ENCODE assay signal across 8 cellular contexts in the genomic region with DNA sequence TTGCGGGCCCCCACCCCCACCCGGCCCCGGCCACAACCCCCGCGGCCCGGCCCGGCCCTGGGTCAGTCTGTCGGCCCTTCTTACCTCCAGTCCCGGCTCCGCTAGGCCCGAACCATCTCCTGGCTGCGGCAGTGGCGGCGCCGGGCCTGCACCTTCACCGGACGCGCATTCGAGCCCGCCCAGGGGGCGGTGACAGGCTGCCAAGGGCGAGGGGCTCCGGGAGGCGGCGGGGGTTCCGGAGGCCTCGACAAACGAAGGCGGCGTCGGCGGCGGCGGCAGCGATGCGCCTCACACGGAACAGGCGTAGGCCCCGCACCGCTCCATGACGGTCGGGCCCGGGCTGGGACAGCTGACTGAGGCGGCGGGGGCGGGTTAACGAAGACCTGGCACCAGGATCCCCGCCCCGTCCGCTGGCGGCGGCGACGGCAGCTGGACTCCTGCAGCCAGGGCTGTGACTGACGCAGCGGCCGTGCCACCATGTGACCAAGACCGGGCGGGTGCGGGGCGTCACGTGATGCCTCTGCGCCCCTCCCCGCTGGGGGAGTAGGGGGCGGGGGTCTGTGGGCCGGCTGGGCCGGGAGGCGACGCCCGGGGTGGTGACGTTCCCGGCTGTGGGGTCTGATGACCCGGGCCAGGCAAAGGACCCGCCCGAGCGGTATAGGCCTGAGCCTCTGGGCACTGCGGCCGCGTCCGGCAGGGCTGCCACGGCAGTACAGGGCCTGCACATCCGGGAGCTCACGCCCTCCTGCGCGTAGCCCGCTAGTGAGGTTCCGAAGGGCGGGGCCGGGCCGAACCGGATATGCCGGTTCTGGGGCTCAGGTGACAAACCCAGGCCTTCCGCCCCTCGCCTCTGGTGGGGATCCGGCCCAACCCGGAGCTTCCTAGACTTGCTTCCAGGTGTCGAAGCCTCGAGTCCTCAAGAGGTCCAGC. TPM values are rescaled to one million over a fixed set of nuclear protein-coding genes. Genes with fewer than 3 reads are reported as not detected.
DNase-seq lines count a peak whose midpoint lies in the region; ATAC-seq and TF ChIP-seq lines count a peak whose summit lies in the region.

A gene with protein sequence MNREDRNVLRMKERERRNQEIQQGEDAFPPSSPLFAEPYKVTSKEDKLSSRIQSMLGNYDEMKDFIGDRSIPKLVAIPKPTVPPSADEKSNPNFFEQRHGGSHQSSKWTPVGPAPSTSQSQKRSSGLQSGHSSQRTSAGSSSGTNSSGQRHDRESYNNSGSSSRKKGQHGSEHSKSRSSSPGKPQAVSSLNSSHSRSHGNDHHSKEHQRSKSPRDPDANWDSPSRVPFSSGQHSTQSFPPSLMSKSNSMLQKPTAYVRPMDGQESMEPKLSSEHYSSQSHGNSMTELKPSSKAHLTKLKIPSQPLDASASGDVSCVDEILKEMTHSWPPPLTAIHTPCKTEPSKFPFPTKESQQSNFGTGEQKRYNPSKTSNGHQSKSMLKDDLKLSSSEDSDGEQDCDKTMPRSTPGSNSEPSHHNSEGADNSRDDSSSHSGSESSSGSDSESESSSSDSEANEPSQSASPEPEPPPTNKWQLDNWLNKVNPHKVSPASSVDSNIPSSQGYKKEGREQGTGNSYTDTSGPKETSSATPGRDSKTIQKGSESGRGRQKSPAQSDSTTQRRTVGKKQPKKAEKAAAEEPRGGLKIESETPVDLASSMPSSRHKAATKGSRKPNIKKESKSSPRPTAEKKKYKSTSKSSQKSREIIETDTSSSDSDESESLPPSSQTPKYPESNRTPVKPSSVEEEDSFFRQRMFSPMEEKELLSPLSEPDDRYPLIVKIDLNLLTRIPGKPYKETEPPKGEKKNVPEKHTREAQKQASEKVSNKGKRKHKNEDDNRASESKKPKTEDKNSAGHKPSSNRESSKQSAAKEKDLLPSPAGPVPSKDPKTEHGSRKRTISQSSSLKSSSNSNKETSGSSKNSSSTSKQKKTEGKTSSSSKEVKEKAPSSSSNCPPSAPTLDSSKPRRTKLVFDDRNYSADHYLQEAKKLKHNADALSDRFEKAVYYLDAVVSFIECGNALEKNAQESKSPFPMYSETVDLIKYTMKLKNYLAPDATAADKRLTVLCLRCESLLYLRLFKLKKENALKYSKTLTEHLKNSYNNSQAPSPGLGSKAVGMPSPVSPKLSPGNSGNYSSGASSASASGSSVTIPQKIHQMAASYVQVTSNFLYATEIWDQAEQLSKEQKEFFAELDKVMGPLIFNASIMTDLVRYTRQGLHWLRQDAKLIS (minus strand): TSS at position 460 of the 930 bp plus-strand sequence. CDS start 26,445 bp downstream, outside the sequence.

- peak; percentile 96 for DNase-seq in RWPE1 (ENCODE audit: low spot score)
- DNase-seq in activated effector memory CD4-positive, alpha-beta T cell treated with Interleukin-2 at 50 U/mL for 16 hours, result peak; percentile 82
- DNase-seq in fibroblast of the aortic adventitia (ENCODE audit: low read depth), result peak; percentile 94
- peak; percentile 93 for DNase-seq in nephron progenitor cell
- peak; percentile 89 to 93 for DNase-seq in stimulated activated naive CD8-positive, alpha-beta T cell treated with anti-CD3 and anti-CD28 coated beads, Interleukin-15, amount 100 ng/mL, for 72 hours

- H3K9me2 ChIP-seq in DOHH2 (replicated peaks; ENCODE audit: control insufficient read depth, low read length), result no peaks in the 10 kb centered on the region

- peak within 1 kb of the TSS; percentile 98 for H3K4me3 Mint-ChIP-seq in nephron progenitor cell
- peak within 1 kb of the TSS; percentile 86 to 98 for H3K4me3 Mint-ChIP-seq in stimulated activated naive CD8-positive, alpha-beta T cell treated with anti-CD3 and anti-CD28 coated beads, Interleukin-15, amount 100 ng/mL, for 72 hours

- H3K79me2 ChIP-seq in DOHH2 (ENCODE audit: control insufficient read depth, low read length), result peaks cover 48% of the 10 kb centered on the region

- H3K27me3 Mint-ChIP-seq in nephron progenitor cell (ENCODE audit: low read depth, poor library complexity), result peaks cover 5% of the 10 kb centered on the region
- no peaks in the 10 kb centered on the region for H3K27me3 Mint-ChIP-seq in stimulated activated naive CD8-positive, alpha-beta T cell treated with anti-CD3 and anti-CD28 coated beads, Interleukin-15, amount 100 ng/mL, for 72 hours

- ATAC-seq in GM21786 (IDR thresholded peaks at IDR 0.05; ENCODE audit: unreplicated experiment), result peak; percentile 89
- peak; percentile 95 for ATAC-seq in stimulated activated naive CD8-positive, alpha-beta T cell treated with anti-CD3 and anti-CD28 coated beads, Interleukin-15, amount 100 ng/mL, for 72 hours

- H3K4me1 Mint-ChIP-seq in nephron progenitor cell, result peaks cover 28% of the 10 kb centered on the region
- H3K4me1 Mint-ChIP-seq in stimulated activated naive CD8-positive, alpha-beta T cell treated with anti-CD3 and anti-CD28 coated beads, Interleukin-15, amount 100 ng/mL, for 72 hours, result peaks cover 36% of the 10 kb centered on the region

- H3K36me3 ChIP-seq in DOHH2 (ENCODE audit: control insufficient read depth, low read length), result peaks cover 18% of the 10 kb centered on the region
- peaks cover 9% of the 10 kb centered on the region for H3K36me3 ChIP-seq in KOPT-K1 (ENCODE audit: insufficient read depth, low read length)

- peaks cover 16% of the 10 kb centered on the region; the same call in 1 of the 2 replicates for H4K20me1 ChIP-seq in DOHH2 (ENCODE audit: control insufficient read depth, insufficient read depth, low read depth, low read length)

- no peaks in the 10 kb centered on the region for H3K27me3 ChIP-seq in DOHH2 (ENCODE audit: control insufficient read depth, low read length)

- H3K4me1 ChIP-seq in DOHH2 (ENCODE audit: control insufficient read depth, low read length), result peaks cover 29% of the 10 kb centered on the region

- no peaks in the 10 kb centered on the region for H3K9me3 ChIP-seq in DOHH2 (ENCODE audit: control insufficient read depth, insufficient read depth, low read length)
- no peaks in the 10 kb centered on the region for H3K9me3 ChIP-seq in KOPT-K1 (ENCODE audit: insufficient read depth, low read length, poor library complexity, severe bottlenecking)

- H3K27ac ChIP-seq in DOHH2 (ENCODE audit: low read depth, low read length) (peak within 1 kb of the TSS; percentile 47), KOPT-K1 (ENCODE audit: low read depth, low read length, poor library complexity, severe bottlenecking) (peak within 1 kb of the TSS; percentile 65), RWPE1 (peak within 1 kb of the TSS; percentile 94)

- CTCF ChIA-PET in RWPE1 (lab: Yijun Ruan, JAX), result interaction anchor here (0.6 to 1.0 kb wide), 2 partner anchors 10 to 14 kb away, joined by 3 to 5 read pairs; no protein-coding TSS in a partner anchor

- peak within 1 kb of the TSS; percentile 96 for H3K4me3 ChIP-seq in DOHH2 (ENCODE audit: low read length)
- H3K4me3 ChIP-seq in fibroblast of the aortic adventitia (ENCODE audit: low read depth, low read length), result peak within 1 kb of the TSS; percentile 86

- peak within 1 kb of the TSS; percentile 100 for H3K27ac Mint-ChIP-seq in nephron progenitor cell
- H3K27ac Mint-ChIP-seq in stimulated activated naive CD8-positive, alpha-beta T cell treated with anti-CD3 and anti-CD28 coated beads, Interleukin-15, amount 100 ng/mL, for 72 hours, result peak within 1 kb of the TSS; percentile 98 to 100

- POLR2A ChIA-PET in RWPE1 (lab: Yijun Ruan, JAX; ENCODE audit: low non-redundant PET), result interaction anchor here (0.6 to 4.0 kb wide), 9 partner anchors 12 to 467 kb away, joined by 3 to 21 read pairs (median 4); partner anchors contain the start of gene HSPA4

- peak within 1 kb of the TSS; percentile 97 for H3K4me2 ChIP-seq in DOHH2 (ENCODE audit: low read length)

- peaks cover 4% of the 10 kb centered on the region for H3K9me3 Mint-ChIP-seq in nephron progenitor cell
- H3K9me3 Mint-ChIP-seq in stimulated activated naive CD8-positive, alpha-beta T cell treated with anti-CD3 and anti-CD28 coated beads, Interleukin-15, amount 100 ng/mL, for 72 hours, result no peaks in the 10 kb centered on the region

- peaks cover 6% of the 10 kb centered on the region; the same call in 1 of the 2 replicates for H3F3A ChIP-seq in DOHH2 (ENCODE audit: control insufficient read depth, insufficient read depth)

- H3K36me3 Mint-ChIP-seq in nephron progenitor cell (ENCODE audit: low read depth), result peaks cover 23% of the 10 kb centered on the region

- TF ChIP-seq CTCF in DOHH2 (IDR thresholded peaks at IDR 0.05; ENCODE audit: low read depth, low read length, poor library complexity, severe bottlenecking) (no peak), RWPE1 (conservative IDR thresholded peaks at IDR 0.05; ENCODE audit: low read depth) (no peak), fibroblast of the aortic adventitia (IDR thresholded peaks at IDR 0.05; ENCODE audit: insufficient read depth, low read length) (no peak), nephron progenitor cell (IDR thresholded peaks at IDR 0.05) (no peak)

RNA-seq across cellular contexts. Expression of the gene that starts here (rescaled TPM):
- 43.2 and 87.7 TPM in 2 replicates for total RNA-seq in fibroblast of the aortic adventitia (ENCODE audit: low replicate concordance)

Comparison
In these comparisons a context has a peak if more than half of its experiments do, and no peak if none do; other contexts are left out.
1. Peak in every context shown above with its lines: DNase-seq, ATAC-seq, H3K4me3 ChIP-seq and H3K27ac ChIP-seq.